8 cellular contexts compared by ENCODE assay signal in genomic region chr12:88946377-88946997, GRCh38.
A peak's percentile ranks its signal among the peaks of the same experiment; 100 is the strongest.
DNase-seq lines count a peak whose midpoint lies in the region; ATAC-seq and TF ChIP-seq lines count a peak whose summit lies in the region.

No MANE protein-coding gene starts in this region.

- no peak overlapping the region for H3K27ac Mint-ChIP-seq in GM23338

- H4K20me1 ChIP-seq in GM23338 (replicated peaks; ENCODE audit: insufficient read depth), result no peaks in the 10 kb centered on the region

- H3K4me3 Mint-ChIP-seq in GM23338, result no peak overlapping the region

- peaks cover 0 to 7% (median 0%) of the 10 kb centered on the region in 11 donors for H3K9me3 ChIP-seq in heart right ventricle

- no peaks in the 10 kb centered on the region for H3K79me2 ChIP-seq in GM23338 (replicated peaks; ENCODE audit: insufficient read depth)

- no peaks in the 10 kb centered on the region for H3F3A ChIP-seq in GM23338 (replicated peaks; ENCODE audit: low read depth)

- peaks cover 14% of the 10 kb centered on the region for H3K27me3 ChIP-seq in GM23338 (ENCODE audit: insufficient read depth)
- H3K27me3 ChIP-seq in heart right ventricle, result no peaks in the 10 kb centered on the region

- H3K4me2 ChIP-seq in GM23338, result no peak overlapping the region

- H3K4me1 ChIP-seq in GM23338 (ENCODE audit: insufficient read depth) (peaks cover 17% of the 10 kb centered on the region), heart right ventricle (peaks cover 0 to 43% (median 16%) of the 10 kb centered on the region in 9 donors)

- peaks cover 5% of the 10 kb centered on the region; the same call in 1 of the 3 replicates for H3K36me3 Mint-ChIP-seq in GM23338 (ENCODE audit: low read depth)

- H3K9me3 Mint-ChIP-seq in GM23338, result peaks cover 13% of the 10 kb centered on the region; the same call in 2 of the 3 replicates

- intact Hi-C loops in heart right ventricle (cut with DNase I) (no loop called here), left colon (cut with DNase I, micrococcal nuclease) (no loop called here)

- peaks cover 16% of the 10 kb centered on the region for H3K27me3 Mint-ChIP-seq in GM23338 (ENCODE audit: insufficient read depth, low read depth, poor library complexity)

- peaks cover 29% of the 10 kb centered on the region for H3K4me1 Mint-ChIP-seq in GM23338

- TF ChIP-seq CTCF in AG10803 (conservative IDR thresholded peaks at IDR 0.05; ENCODE audit: low read length) (peak; percentile 51), GM23338 (conservative IDR thresholded peaks at IDR 0.05; ENCODE audit: low read depth in 2 of 2) (no peak), heart right ventricle (IDR thresholded peaks at IDR 0.05) (peak in 2 of 9 donors; percentile 4 to 11)

- H2AFZ ChIP-seq in GM23338, result peak overlapping the region; percentile 61; the same call in 1 of the 2 replicates

- ATAC-seq in GM23338 (no peak), heart right ventricle (peak; percentile 69 to 89 (median 76)), left colon (no peak)
- ATAC-seq in activated CD4-positive, CD25-positive, alpha-beta regulatory T cell treated with anti-CD3 and anti-CD28 coated beads, Interleukin-2, amount 50 U/mL, for 24 hours, result no peak

- WGBS in heart right ventricle, 2 donors, result 40 to 49% methylated on average over 5 of the region's 5 CpGs

- DNase-seq in AG10803 (ENCODE audit: low read depth), result peak; percentile 98
- no peak for DNase-seq in GM23338 (ENCODE audit: low spot score)
- DNase-seq in NOMO-1 treated with DMSO at 0.1 percent for 48 hours (lab: John Stamatoyannopoulos, UW; ENCODE audit: unreplicated experiment), result peak; percentile 87
- peak in 1 of 2 donors; percentile 48 for DNase-seq in heart right ventricle
- DNase-seq in dedifferentiated amniotic fluid mesenchymal stem cell (ENCODE audit: extremely low spot score), result no peak
- DNase-seq in DMS114 treated with DMSO at 0.1 percent for 48 hours (lab: John Stamatoyannopoulos, UW; ENCODE audit: unreplicated experiment), result no peak
- no peak for DNase-seq in left colon

- H3K4me3 ChIP-seq in AG10803 (ENCODE audit: low read length), result no peak overlapping the region
- H3K4me3 ChIP-seq in GM23338, result no peak overlapping the region
- H3K4me3 ChIP-seq in heart right ventricle, result no peak overlapping the region

- H3K27ac ChIP-seq in GM23338 (ENCODE audit: low read depth), result no peak overlapping the region
- peak overlapping the region in 9 of 10 donors; percentile 30 to 74 (median 57) for H3K27ac ChIP-seq in heart right ventricle

- H3K9me2 ChIP-seq in GM23338 (ENCODE audit: insufficient read depth), result peaks cover 10% of the 10 kb centered on the region

- no peaks in the 10 kb centered on the region for H3K36me3 ChIP-seq in GM23338 (ENCODE audit: insufficient read depth)
- H3K36me3 ChIP-seq in heart right ventricle, result no peaks in the 10 kb centered on the region

TF ChIP-seq in GM23338, 12 proteins besides CTCF, POLR2A, EP300 and RAD21:
- TF ChIP-seq JUNB (IDR thresholded peaks at IDR 0.05; ENCODE audit: unreplicated experiment) (no peak), ZNF331 (CRISPR knock-in tag; IDR thresholded peaks at IDR 0.05; ENCODE audit: low read depth) (no peak), POLR2AphosphoS5 (IDR thresholded peaks at IDR 0.05; ENCODE audit: low read depth) (no peak)
- TF ChIP-seq, protein P1, sequence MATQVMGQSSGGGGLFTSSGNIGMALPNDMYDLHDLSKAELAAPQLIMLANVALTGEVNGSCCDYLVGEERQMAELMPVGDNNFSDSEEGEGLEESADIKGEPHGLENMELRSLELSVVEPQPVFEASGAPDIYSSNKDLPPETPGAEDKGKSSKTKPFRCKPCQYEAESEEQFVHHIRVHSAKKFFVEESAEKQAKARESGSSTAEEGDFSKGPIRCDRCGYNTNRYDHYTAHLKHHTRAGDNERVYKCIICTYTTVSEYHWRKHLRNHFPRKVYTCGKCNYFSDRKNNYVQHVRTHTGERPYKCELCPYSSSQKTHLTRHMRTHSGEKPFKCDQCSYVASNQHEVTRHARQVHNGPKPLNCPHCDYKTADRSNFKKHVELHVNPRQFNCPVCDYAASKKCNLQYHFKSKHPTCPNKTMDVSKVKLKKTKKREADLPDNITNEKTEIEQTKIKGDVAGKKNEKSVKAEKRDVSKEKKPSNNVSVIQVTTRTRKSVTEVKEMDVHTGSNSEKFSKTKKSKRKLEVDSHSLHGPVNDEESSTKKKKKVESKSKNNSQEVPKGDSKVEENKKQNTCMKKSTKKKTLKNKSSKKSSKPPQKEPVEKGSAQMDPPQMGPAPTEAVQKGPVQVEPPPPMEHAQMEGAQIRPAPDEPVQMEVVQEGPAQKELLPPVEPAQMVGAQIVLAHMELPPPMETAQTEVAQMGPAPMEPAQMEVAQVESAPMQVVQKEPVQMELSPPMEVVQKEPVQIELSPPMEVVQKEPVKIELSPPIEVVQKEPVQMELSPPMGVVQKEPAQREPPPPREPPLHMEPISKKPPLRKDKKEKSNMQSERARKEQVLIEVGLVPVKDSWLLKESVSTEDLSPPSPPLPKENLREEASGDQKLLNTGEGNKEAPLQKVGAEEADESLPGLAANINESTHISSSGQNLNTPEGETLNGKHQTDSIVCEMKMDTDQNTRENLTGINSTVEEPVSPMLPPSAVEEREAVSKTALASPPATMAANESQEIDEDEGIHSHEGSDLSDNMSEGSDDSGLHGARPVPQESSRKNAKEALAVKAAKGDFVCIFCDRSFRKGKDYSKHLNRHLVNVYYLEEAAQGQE (IDR thresholded peaks at IDR 0.05; ENCODE audit: unreplicated experiment), result no peak

Comparison
In these comparisons a context has a peak if more than half of its experiments do, and no peak if none do; other contexts are left out.
1. DNase-seq: peak in AG10803 (single experiment) and NOMO-1 treated with DMSO at 0.1 percent for 48 hours (single experiment); none in GM23338 (single experiment), dedifferentiated amniotic fluid mesenchymal stem cell (single experiment), DMS114 treated with DMSO at 0.1 percent for 48 hours (single experiment) and left colon (0 of 2).
2. ATAC-seq: peak in heart right ventricle (8 of 8); none in GM23338 (single experiment), activated CD4-positive, CD25-positive, alpha-beta regulatory T cell treated with anti-CD3 and anti-CD28 coated beads, Interleukin-2, amount 50 U/mL, for 24 hours (0 of 2) and left colon (single experiment).